Comparison of ENCODE assay signal across 8 cellular contexts in the genomic region with DNA sequence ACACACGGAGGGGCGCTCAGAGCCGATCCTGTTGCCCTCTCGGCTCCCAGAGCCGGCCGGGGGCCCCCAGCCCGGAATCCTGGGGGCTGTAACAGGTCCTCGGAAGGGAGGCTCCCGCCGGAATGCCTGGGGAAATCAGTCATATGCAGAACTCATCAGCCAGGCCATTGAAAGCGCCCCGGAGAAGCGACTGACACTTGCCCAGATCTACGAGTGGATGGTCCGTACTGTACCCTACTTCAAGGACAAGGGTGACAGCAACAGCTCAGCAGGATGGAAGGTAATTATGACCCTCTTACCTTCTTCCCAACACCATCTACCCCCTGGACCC. TPM values are rescaled to one million over a fixed set of nuclear protein-coding genes. Genes with fewer than 3 reads are reported as not detected.
DNase-seq lines count a peak whose midpoint lies in the region; ATAC-seq, FAIRE-seq and TF ChIP-seq lines count a peak whose summit lies in the region.

No MANE protein-coding gene starts in this region.

- H3K36me3 Mint-ChIP-seq in WTC11: 0 out of 2 replicates have a peak, but pooled peaks cover 3% of the 10 kb centered on the region

- H3K4me2 ChIP-seq in skeletal muscle satellite cell (ENCODE audit: low read length): peak overlapping the region; percentile 89

- ATAC-seq in WTC11 (no peak), GM21423 (IDR thresholded peaks at IDR 0.05; ENCODE audit: unreplicated experiment) (no peak)

- peaks cover 43% of the 10 kb centered on the region for H3K4me1 Mint-ChIP-seq in WTC11

- no peaks in the 10 kb centered on the region; the same call in 1 of the 2 replicates for H3K27me3 Mint-ChIP-seq in WTC11 (ENCODE audit: low read depth)

- DNase-seq in GM18507 (ENCODE audit: extremely low spot score, insufficient read length, low read depth) (no peak), WTC11 (ENCODE audit: low spot score) (no peak), right atrium auricular region (ENCODE audit: low spot score) (no peak), GM10266 (ENCODE audit: extremely low spot score) (no peak), NCI-H2196 (lab: John Stamatoyannopoulos, UW; ENCODE audit: unreplicated experiment) (no peak)
- DNase-seq in stimulated activated naive CD4-positive, alpha-beta T cell treated with Interleukin-2 at 50 U/mL for 16 hours (lab: John Stamatoyannopoulos, UW): no peak

- peak; percentile 24 for FAIRE-seq in GM18507 (lab: Jason Lieb, UNC)

- H3K27me3 ChIP-seq in right atrium auricular region (no peaks in the 10 kb centered on the region), skeletal muscle satellite cell (ENCODE audit: control insufficient read depth, insufficient read depth, low read length) (no peaks in the 10 kb centered on the region)

- TF ChIP-seq CTCF in WTC11 (IDR thresholded peaks at IDR 0.05) (no peak), right atrium auricular region (IDR thresholded peaks at IDR 0.05) (no peak), GM10266 (IDR thresholded peaks at IDR 0.05; ENCODE audit: control insufficient read depth, insufficient read depth, low read depth, missing control alignments) (no peak)

- H3K9ac ChIP-seq in skeletal muscle satellite cell (ENCODE audit: low read depth, low read length): peak overlapping the region; percentile 57

- peaks cover 0 to 13% of the 10 kb centered on the region in 2 donors for H3K4me1 ChIP-seq in right atrium auricular region
- no peaks in the 10 kb centered on the region for H3K4me1 ChIP-seq in skeletal muscle satellite cell (ENCODE audit: control insufficient read depth, insufficient read depth, low read length)

- H3K36me3 ChIP-seq in right atrium auricular region (no peaks in the 10 kb centered on the region), skeletal muscle satellite cell (ENCODE audit: insufficient read depth, low read length) (no peaks in the 10 kb centered on the region)

- no peaks in the 10 kb centered on the region for H3K9me3 Mint-ChIP-seq in WTC11

- no peak overlapping the region for H3K27ac Mint-ChIP-seq in WTC11

- H3K27ac ChIP-seq in right atrium auricular region: peak overlapping the region; percentile 67 to 73

- CTCF ChIA-PET in WTC11 (lab: Charles Lee): no interaction called here

- peak overlapping the region; percentile 45 to 54 for H3K4me3 ChIP-seq in right atrium auricular region
- peak overlapping the region; percentile 84 for H3K4me3 ChIP-seq in skeletal muscle satellite cell (ENCODE audit: low read length)

- H3K9me3 ChIP-seq in right atrium auricular region: no peaks in the 10 kb centered on the region
- no peaks in the 10 kb centered on the region for H3K9me3 ChIP-seq in skeletal muscle satellite cell (replicated peaks; ENCODE audit: low read length)

- POLR2A ChIA-PET in WTC11 (lab: Charles Lee): interaction anchor here (0.9 kb wide), 1 partner anchor 29 kb away, joined by 11 read pairs; a partner anchor contains a TSS

- H3K4me3 Mint-ChIP-seq in WTC11: peak overlapping the region; percentile 99

TF ChIP-seq in WTC11, 78 proteins besides CTCF, POLR2A, EP300 and RAD21:
- TF ChIP-seq ZNF317 (CRISPR knock-in tag; IDR thresholded peaks at IDR 0.05; ENCODE audit: borderline replicate concordance, low read depth) (no peak), ZNF121 (CRISPR knock-in tag; IDR thresholded peaks at IDR 0.05) (no peak), HMGA2 (CRISPR knock-in tag; IDR thresholded peaks at IDR 0.05) (no peak)
- TF ChIP-seq, protein P1, sequence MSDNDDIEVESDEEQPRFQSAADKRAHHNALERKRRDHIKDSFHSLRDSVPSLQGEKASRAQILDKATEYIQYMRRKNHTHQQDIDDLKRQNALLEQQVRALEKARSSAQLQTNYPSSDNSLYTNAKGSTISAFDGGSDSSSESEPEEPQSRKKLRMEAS (CRISPR knock-in tag; IDR thresholded peaks at IDR 0.05): no peak

RNA-seq across cellular contexts. Expression of a gene that starts 1.0 kb away (rescaled TPM):
- 35.3 to 48.3 TPM (median 37.0 TPM) in 3 replicates for total RNA-seq in WTC11 (2021)
- total RNA-seq in right atrium auricular region: 10 to 100 TPM; 12.4 to 17.0 TPM
- 1.8 and 2.2 TPM in 2 replicates for total RNA-seq in skeletal muscle satellite cell (2012; rRNA removed)

RNA-seq across cellular contexts. Expression of a gene that starts 9.9 kb away (rescaled TPM):
- total RNA-seq in WTC11 (2021): not detected in 3 replicates
- total RNA-seq in right atrium auricular region: not detected
- total RNA-seq in skeletal muscle satellite cell (2012; rRNA removed): not detected in 2 replicates

RNA-seq across cellular contexts. Expression of a gene that starts 14.7 kb away (rescaled TPM):
- 0.37 to 1.2 TPM (median 0.94 TPM) in 3 replicates for total RNA-seq in WTC11 (2021)
- 1 to 10 TPM in 1 of 2 donors, not detected in 1; 4.2 TPM for total RNA-seq in right atrium auricular region
- not detected in 2 replicates for total RNA-seq in skeletal muscle satellite cell (2012; rRNA removed)

RNA-seq across cellular contexts. Expression of a gene that starts 21.7 kb away (rescaled TPM):
- total RNA-seq in WTC11 (2021) (35.6 to 38.4 TPM (median 37.0 TPM) in 3 replicates), right atrium auricular region (10 to 100 TPM; 14.8 to 25.5 TPM)
- 9.0 and 11.4 TPM in 2 replicates for total RNA-seq in skeletal muscle satellite cell (2012; rRNA removed)

RNA-seq across cellular contexts. Expression of a gene that starts 28.5 kb away (rescaled TPM):
- 69.4 to 79.6 TPM (median 74.2 TPM) in 3 replicates for total RNA-seq in WTC11 (2021)
- 10 to 100 TPM; 30.8 to 40.1 TPM for total RNA-seq in right atrium auricular region
- 48.9 and 55.0 TPM in 2 replicates for total RNA-seq in skeletal muscle satellite cell (2012; rRNA removed)
